Comparison of ENCODE assay signal across 8 cellular contexts in genomic region chr7:123154231-123154860, GRCh38. TPM values are rescaled to one million over a fixed set of nuclear protein-coding genes. Genes with fewer than 3 reads are reported as not detected.
A peak's percentile ranks its signal among the peaks of the same experiment; 100 is the strongest.
DNase-seq lines count a peak whose midpoint lies in the region; ATAC-seq, FAIRE-seq and TF ChIP-seq lines count a peak whose summit lies in the region.

No MANE protein-coding gene starts in this region.

- WGBS in SK-N-SH (ENCODE audit: low lambda C conversion rate): 4% methylated on average over 3 of the region's 3 CpGs
- 4% methylated on average over 3 of the region's 3 CpGs for WGBS in HepG2 (ENCODE audit: low lambda C conversion rate)

- H3F3A ChIP-seq in SK-N-SH (replicated peaks; ENCODE audit: insufficient read depth): no peaks in the 10 kb centered on the region

- peak; percentile 89 for TF ChIP-seq RAD21 in SK-N-SH (IDR thresholded peaks at IDR 0.05; ENCODE audit: low read length)
- TF ChIP-seq RAD21 in HepG2 (CRISPR knock-in tag; IDR thresholded peaks at IDR 0.05): peak; percentile 38; the same call in 1 of the 2 replicates

- H4K20me1 ChIP-seq in SK-N-SH (ENCODE audit: insufficient read depth) (no peaks in the 10 kb centered on the region), HepG2 (ENCODE audit: insufficient read depth, low read length) (no peaks in the 10 kb centered on the region)

- no peak overlapping the region for H3K27ac Mint-ChIP-seq in stimulated activated naive B cell treated with anti-CD40 and anti-IgM and Interleukin-4, amounts not matched to agents 10 μg/mL and 1 μg/mL and 100 μg/mL, for 72 hours

- H3K9me3 ChIP-seq in SK-N-SH: no peaks in the 10 kb centered on the region
- no peaks in the 10 kb centered on the region for H3K9me3 ChIP-seq in HepG2 (ENCODE audit: low read length)

- H3K27me3 ChIP-seq in SK-N-SH (ENCODE audit: insufficient read depth): no peaks in the 10 kb centered on the region
- no peaks in the 10 kb centered on the region for H3K27me3 ChIP-seq in HepG2 (ENCODE audit: control insufficient read depth in 1 of 2, insufficient read depth in 2 of 2, low read length in 2 of 2)

- TF ChIP-seq POLR2A in HepG2 (IDR thresholded peaks at IDR 0.05; ENCODE audit: insufficient read depth in 1 of 2, low read depth in 2 of 2, low read length in 2 of 2): no peak

- TF ChIP-seq EP300 in SK-N-SH (IDR thresholded peaks at IDR 0.05; ENCODE audit: borderline replicate concordance in 1 of 2, low read depth in 1 of 2, low read length in 1 of 2): no peak
- TF ChIP-seq EP300 in HepG2 (IDR thresholded peaks at IDR 0.05; ENCODE audit: low read depth in 2 of 2, low read length in 2 of 2): no peak
- TF ChIP-seq EP300 in HepG2 (CRISPR knock-in tag; IDR thresholded peaks at IDR 0.05; ENCODE audit: borderline replicate concordance): no peak

- no peaks in the 10 kb centered on the region for H3K9me2 ChIP-seq in SK-N-SH

- peaks cover 0 to 2% of the 10 kb centered on the region in 2 donors for H3K4me1 Mint-ChIP-seq in stimulated activated naive B cell treated with anti-CD40 and anti-IgM and Interleukin-4, amounts not matched to agents 10 μg/mL and 1 μg/mL and 100 μg/mL, for 72 hours

- CTCF ChIA-PET in SK-N-SH (lab: Yijun Ruan, JAX) (interaction anchor here (0.6 to 6.6 kb wide), 59 partner anchors 10 to 722 kb away, joined by 3 to 61 read pairs (median 4); no protein-coding TSS in a partner anchor), HepG2 (lab: Yijun Ruan, JAX; ENCODE audit: low intra/inter-chr PET ratio, low total read pairs) (interaction anchor here (1.2 to 2.0 kb wide), 3 partner anchors 84 to 604 kb away, joined by 3 to 13 read pairs (median 6); no protein-coding TSS in a partner anchor)

- no peaks in the 10 kb centered on the region for H3K36me3 ChIP-seq in SK-N-SH (replicated peaks in 1 of 2; ENCODE audit: control insufficient read depth in 1 of 2, insufficient read depth in 2 of 2, low read length in 1 of 2)
- no peaks in the 10 kb centered on the region for H3K36me3 ChIP-seq in HepG2 (replicated peaks in 1 of 2; ENCODE audit: control insufficient read depth in 1 of 2, insufficient read depth in 2 of 2, low read length in 2 of 2)

- no peaks in the 10 kb centered on the region; a peak in 1 of 4 replicates for H3K4me1 ChIP-seq in SK-N-SH (ENCODE audit: control insufficient read depth in 1 of 2, insufficient read depth in 2 of 2, low read depth in 1 of 2, low read length in 1 of 2)
- no peaks in the 10 kb centered on the region for H3K4me1 ChIP-seq in HepG2 (ENCODE audit: insufficient read depth, low read length)

- H3K27me3 Mint-ChIP-seq in stimulated activated naive B cell treated with anti-CD40 and anti-IgM and Interleukin-4, amounts not matched to agents 10 μg/mL and 1 μg/mL and 100 μg/mL, for 72 hours: no peaks in the 10 kb centered on the region

- H3K79me2 ChIP-seq in SK-N-SH (ENCODE audit: insufficient read depth): no peaks in the 10 kb centered on the region
- H3K79me2 ChIP-seq in HepG2 (ENCODE audit: insufficient read depth, low read length): no peaks in the 10 kb centered on the region

- in situ Hi-C loops in HepG2 (cut with HindIII; ENCODE audit: extremely low pct_ligation_motif_present, low pct_unique_long_range_greater_than_20kb): loop anchor here (25.0 kb wide), 1 partner anchor 342 kb away; no protein-coding TSS in a partner anchor

- H3K9ac ChIP-seq in SK-N-SH (no peak overlapping the region), HepG2 (ENCODE audit: insufficient read depth, low read depth, low read length) (no peak overlapping the region)

- POLR2A ChIA-PET in SK-N-SH (lab: Yijun Ruan, JAX) (no interaction called here), HepG2 (lab: Yijun Ruan, JAX) (no interaction called here)

- no peak overlapping the region for H2AFZ ChIP-seq in SK-N-SH (ENCODE audit: low read depth)
- no peak overlapping the region for H2AFZ ChIP-seq in HepG2 (ENCODE audit: low read length)

- intact Hi-C loops in HepG2 (cut with micrococcal nuclease; ENCODE audit: unreplicated experiment): loop anchor here (1.0 to 5.0 kb wide), 6 partner anchors 84 to 935 kb away; partner anchors contain the start of gene CADPS2

- H3K4me2 ChIP-seq in SK-N-SH (no peak overlapping the region), HepG2 (ENCODE audit: low read depth, low read length) (no peak overlapping the region)

- peak; percentile 23 for DNase-seq in AG09309 (ENCODE audit: low read depth)
- peak; percentile 21 for DNase-seq in NCI-H1048 (lab: John Stamatoyannopoulos, UW)
- DNase-seq in SK-N-SH: peak; percentile 49
- DNase-seq in coronary artery (ENCODE audit: low spot score): no peak
- DNase-seq in HepG2 (ENCODE audit: low spot score): peak; percentile 74
- peak; percentile 23 for DNase-seq in stimulated activated naive B cell treated with anti-CD40 and anti-IgM and Interleukin-4, amounts not matched to agents 10 μg/mL and 1 μg/mL and 100 μg/mL, for 72 hours

- ATAC-seq in GM18502 (IDR thresholded peaks at IDR 0.05; ENCODE audit: poor library complexity, unreplicated experiment): peak; percentile 98
- ATAC-seq in HG02798 (IDR thresholded peaks at IDR 0.05; ENCODE audit: poor library complexity, unreplicated experiment): peak; percentile 99
- peak; percentile 93 for ATAC-seq in HepG2
- ATAC-seq in stimulated activated naive B cell treated with anti-CD40 and anti-IgM and Interleukin-4, amounts not matched to agents 10 μg/mL and 1 μg/mL and 100 μg/mL, for 72 hours (replicated peaks): peak; percentile 75 to 81

- H3K4me3 Mint-ChIP-seq in stimulated activated naive B cell treated with anti-CD40 and anti-IgM and Interleukin-4, amounts not matched to agents 10 μg/mL and 1 μg/mL and 100 μg/mL, for 72 hours: no peak overlapping the region

- H3K36me3 Mint-ChIP-seq in stimulated activated naive B cell treated with anti-CD40 and anti-IgM and Interleukin-4, amounts not matched to agents 10 μg/mL and 1 μg/mL and 100 μg/mL, for 72 hours: no peaks in the 10 kb centered on the region

- H3K4me3 ChIP-seq in AG09309 (ENCODE audit: control insufficient read depth, low read depth, low read length) (no peak overlapping the region), SK-N-SH (ENCODE audit: low read depth in 2 of 2, low read length in 1 of 2) (no peak overlapping the region; a peak in 1 of 4 replicates), coronary artery (no peak overlapping the region), HepG2 (replicated peaks in 1 of 3; ENCODE audit: insufficient read depth in 1 of 3, low read depth in 2 of 3, low read length in 3 of 3) (no peak overlapping the region)

- no peaks in the 10 kb centered on the region for H3K9me3 Mint-ChIP-seq in stimulated activated naive B cell treated with anti-CD40 and anti-IgM and Interleukin-4, amounts not matched to agents 10 μg/mL and 1 μg/mL and 100 μg/mL, for 72 hours

- BruUV-seq in HepG2 (replicated peaks; lab: Mats Ljungman, UMichigan): no TSS peak

- H3K27ac ChIP-seq in SK-N-SH (ENCODE audit: low read depth in 2 of 2, low read length in 1 of 2) (no peak overlapping the region), coronary artery (no peak overlapping the region), HepG2 (ENCODE audit: extremely low read length, insufficient read depth, low read length) (no peak overlapping the region)

- TF ChIP-seq CTCF in AG09309 (IDR thresholded peaks at IDR 0.05; ENCODE audit: control insufficient read depth, insufficient read depth, low read depth, low read length, missing control alignments): peak; percentile 66
- peak; percentile 97 for TF ChIP-seq CTCF in SK-N-SH (IDR thresholded peaks at IDR 0.05)
- peak; percentile 50 for TF ChIP-seq CTCF in coronary artery (IDR thresholded peaks at IDR 0.05)
- peak; percentile 85 for TF ChIP-seq CTCF in HepG2 (CRISPR knock-in tag; IDR thresholded peaks at IDR 0.05)

- FAIRE-seq in HepG2 (lab: Jason Lieb, UNC): peak; percentile 81

TF ChIP-seq in SK-N-SH, 30 proteins besides CTCF, POLR2A, EP300 and RAD21 (continues in another document):
- TF ChIP-seq TAF1 (IDR thresholded peaks at IDR 0.05; ENCODE audit: borderline replicate concordance, low read depth, low read length): no peak

TF ChIP-seq in HepG2, 621 proteins besides CTCF, POLR2A, EP300 and RAD21 (continues in another document):
- TF ChIP-seq KDM1A (CRISPR knock-in tag; IDR thresholded peaks at IDR 0.05): no peak
- TF ChIP-seq ZSCAN22 (CRISPR knock-in tag; IDR thresholded peaks at IDR 0.05): no peak
- TF ChIP-seq ELF3 (CRISPR knock-in tag; IDR thresholded peaks at IDR 0.05): peak; percentile 61

RNA-seq across cellular contexts. Expression of gene SLC13A1, which starts 45.4 kb away (rescaled TPM):
- polyA plus RNA-seq in SK-N-SH (2012; rRNA removed): not detected in 2 replicates
- not detected in 2 replicates for polyA plus RNA-seq in SK-N-SH (2012; cell fraction: cytosol; rRNA removed)
- not detected in 2 replicates for polyA plus RNA-seq in SK-N-SH (2012; cell fraction: nucleus; rRNA removed)
- total RNA-seq in HepG2 (2016; rRNA removed; fragmentation: Illumina TruSeq; extraction: Trizol): not detected in 2 replicates
- not detected in 2 replicates for total RNA-seq in HepG2 (2016; cell fraction: cytosol; rRNA removed; fragmentation: Illumina TruSeq; extraction: Trizol; ENCODE audit: low read depth)
- total RNA-seq in HepG2 (2016; cell fraction: insoluble cytoplasmic fraction; rRNA removed; fragmentation: Illumina TruSeq; extraction: Trizol): not detected in 2 replicates
- not detected in 2 replicates for total RNA-seq in HepG2 (2016; cell fraction: membrane; rRNA removed; fragmentation: Illumina TruSeq; extraction: Trizol)
- total RNA-seq in HepG2 (2016; cell fraction: nucleus; rRNA removed; fragmentation: Illumina TruSeq; extraction: Trizol): not detected in 2 replicates
- not detected in 2 replicates for polyA plus RNA-seq in HepG2 (2011; rRNA removed)
- polyA plus RNA-seq in HepG2 (2011; cell fraction: cytosol; rRNA removed): not detected in 2 replicates
- not detected in 2 replicates for polyA plus RNA-seq in HepG2 (2011; cell fraction: nucleus; rRNA removed)
- polyA plus RNA-seq in HepG2 (2012): not detected in 2 replicates
- polyA plus RNA-seq in HepG2 (2016; cell fraction: cytosol; fragmentation: Illumina TruSeq; extraction: Trizol; ENCODE audit: low read depth): not detected in 2 replicates
- not detected in 2 replicates for polyA plus RNA-seq in HepG2 (2016; cell fraction: insoluble cytoplasmic fraction; fragmentation: Illumina TruSeq; extraction: Trizol; ENCODE audit: low read depth)
- not detected in 2 replicates for polyA plus RNA-seq in HepG2 (2016; cell fraction: membrane; fragmentation: Illumina TruSeq; extraction: Trizol; ENCODE audit: low read depth)
- polyA plus RNA-seq in HepG2 (2016; cell fraction: nucleus; fragmentation: Illumina TruSeq; extraction: Trizol; ENCODE audit: insufficient read depth, low read depth): not detected in 2 replicates
- not detected in 2 replicates for polyA minus RNA-seq in HepG2 (2011; rRNA and poly(A)+ RNA removed; ENCODE audit: low replicate concordance)
- not detected in 2 replicates for polyA minus RNA-seq in HepG2 (2011; cell fraction: cytosol; rRNA and poly(A)+ RNA removed)
- polyA minus RNA-seq in HepG2 (2011; cell fraction: nucleus; rRNA and poly(A)+ RNA removed): not detected in 2 replicates
